23 cellular contexts compared by ENCODE assay signal in genomic region chr19:29044037-29044436, GRCh38.
"Had no signal": no experiment of that assay in that cellular context is flagged by ENCODE, and none has a peak within 500 bp of the region (broad histone marks: within the 10 kb centered on the region; RNA-seq: fewer than 3 reads in every experiment).

No MANE protein-coding gene starts in this region.

- H3K9me3 Mint-ChIP-seq: effector memory CD8-positive, alpha-beta T cell had no signal

- H3K27ac Mint-ChIP-seq: dendritic cell treated with granulocyte-macrophage colony-stimulating factor and Interleukin-4, amounts not matched to agents 40 ng/mL and 50 ng/mL, for 4 days; effector memory CD8-positive, alpha-beta T cell; endodermal cell had no signal

- ATAC-seq: effector memory CD8-positive, alpha-beta T cell; esophagus mucosa; foreskin keratinocyte; gastrocnemius medialis; gastroesophageal sphincter had no signal

- H3K27me3 Mint-ChIP-seq: dendritic cell treated with granulocyte-macrophage colony-stimulating factor and Interleukin-4, amounts not matched to agents 40 ng/mL and 50 ng/mL, for 4 days had no signal

- H3K36me3 ChIP-seq: colonic mucosa, esophagus muscularis mucosa, esophagus squamous epithelium, gastrocnemius medialis, gastroesophageal sphincter had no signal

- DNase-seq: colonic mucosa; cortex of kidney; dermis blood vessel endothelial cell; dorsolateral prefrontal cortex; effector CD4-positive, alpha-beta T cell; effector CD8-positive, alpha-beta T cell; effector memory CD4-positive, alpha-beta T cell; effector memory CD8-positive, alpha-beta T cell; endodermal cell; erythroblast; esophagus squamous epithelium; foreskin fibroblast; foreskin keratinocyte; foreskin melanocyte; gastrocnemius medialis; glutamatergic neuron; head of caudate nucleus had no signal

- H3K9me3 ChIP-seq: colonic mucosa, esophagus muscularis mucosa, esophagus squamous epithelium, gastrocnemius medialis, gastroesophageal sphincter had no signal

- H3K4me1 ChIP-seq: colonic mucosa, foreskin keratinocyte, gastrocnemius medialis had no signal

- H3K4me3 ChIP-seq: colonic mucosa, coronary artery, dorsolateral prefrontal cortex, esophagus muscularis mucosa, esophagus squamous epithelium, gastrocnemius medialis, gastroesophageal sphincter had no signal

- H3K27ac ChIP-seq: colonic mucosa, coronary artery, dorsolateral prefrontal cortex, epithelial cell of prostate, esophagus muscularis mucosa, esophagus squamous epithelium, foreskin keratinocyte, gastrocnemius medialis, gastroesophageal sphincter had no signal

- H3K27me3 ChIP-seq: colonic mucosa, esophagus squamous epithelium, foreskin keratinocyte had no signal

- H3K4me3 Mint-ChIP-seq: dendritic cell treated with granulocyte-macrophage colony-stimulating factor and Interleukin-4, amounts not matched to agents 40 ng/mL and 50 ng/mL, for 4 days; effector memory CD8-positive, alpha-beta T cell; endodermal cell had no signal
